10 cellular contexts compared by ENCODE assay signal in the genomic region with DNA sequence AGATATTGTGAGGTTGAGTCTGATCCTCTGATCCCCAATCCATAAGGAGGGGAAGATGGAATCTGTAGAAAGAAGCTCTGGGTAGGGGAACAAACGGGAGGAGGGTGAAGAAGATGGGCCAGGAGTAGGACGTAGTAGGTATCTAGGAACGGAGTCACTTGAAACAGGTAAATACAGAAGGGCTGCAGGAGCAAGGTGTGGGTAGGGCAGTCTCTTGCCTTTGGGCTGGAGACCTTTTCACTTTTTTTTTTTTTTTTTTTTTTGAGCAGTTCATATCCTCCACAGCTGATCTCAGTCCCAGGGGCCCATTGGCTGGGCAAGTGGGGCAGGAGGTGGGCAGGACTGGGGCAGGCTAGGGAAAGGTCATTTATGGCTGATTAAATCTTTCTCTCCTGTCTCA. TPM values are rescaled to one million over a fixed set of nuclear protein-coding genes. Genes with fewer than 3 reads are reported as not detected.
A peak's percentile ranks its signal among the peaks of the same experiment; 100 is the strongest.
DNase-seq lines count a peak whose midpoint lies in the region; TF ChIP-seq lines count a peak whose summit lies in the region.
"Had no signal": no experiment of that assay in that cellular context is flagged by ENCODE, and none has a peak within 500 bp of the region (broad histone marks: within the 10 kb centered on the region; RNA-seq: fewer than 3 reads in every experiment).

No MANE protein-coding gene starts in this region.

- H3K4me2 ChIP-seq in neural progenitor cell = peak overlapping the region; percentile 95

- peak overlapping the region in 7 of 8 donors; percentile 6 to 100 (median 100) for H3K27ac Mint-ChIP-seq in CD8-positive, alpha-beta memory T cell
- no peak overlapping the region for H3K27ac Mint-ChIP-seq in neural progenitor cell

- no peak for TF ChIP-seq CTCF in dorsolateral prefrontal cortex (IDR thresholded peaks at IDR 0.05 in 54 of 56, conservative IDR thresholded peaks at IDR 0.05 in 2 of 56; ENCODE audit: low read depth in 1 of 56, partially characterized antibody in 56 of 56)
- TF ChIP-seq CTCF in neural progenitor cell (IDR thresholded peaks at IDR 0.05) = no peak

- no peaks in the 10 kb centered on the region for H3K27me3 ChIP-seq in CD8-positive, alpha-beta memory T cell (ENCODE audit: insufficient read depth, low read length, poor library complexity, severe bottlenecking)
- no peaks in the 10 kb centered on the region for H3K27me3 ChIP-seq in MG63
- no peaks in the 10 kb centered on the region for H3K27me3 ChIP-seq in dorsolateral prefrontal cortex
- H3K27me3 ChIP-seq in neural progenitor cell = no peaks in the 10 kb centered on the region

- peaks cover 6% of the 10 kb centered on the region for H3K36me3 ChIP-seq in CD8-positive, alpha-beta memory T cell (ENCODE audit: insufficient read depth, low read length)
- H3K36me3 ChIP-seq in MG63 = 0 out of 2 replicates have a peak, but pooled peaks cover 4% of the 10 kb centered on the region
- no peaks in the 10 kb centered on the region for H3K36me3 ChIP-seq in neural progenitor cell

- H3F3A ChIP-seq in neural progenitor cell (ENCODE audit: low read depth) = peaks cover 4% of the 10 kb centered on the region

- H3K4me1 ChIP-seq in CD8-positive, alpha-beta memory T cell (ENCODE audit: insufficient read depth, low read length) = peaks cover 27% of the 10 kb centered on the region
- H3K4me1 ChIP-seq in neural progenitor cell = peaks cover 7% of the 10 kb centered on the region

- H3K9me3 ChIP-seq in CD8-positive, alpha-beta memory T cell (ENCODE audit: low read length) = no peaks in the 10 kb centered on the region
- H3K9me3 ChIP-seq in MG63 (no peaks in the 10 kb centered on the region), neural progenitor cell (ENCODE audit: low read depth) (no peaks in the 10 kb centered on the region)

- intact Hi-C loops in dorsolateral prefrontal cortex (cut with DNase I) = loop anchor here (5.0 kb wide), 2 partner anchors 33 to 38 kb away; partner anchors contain the start of gene DMAC2 (in 1 of the 2)

- H3K9ac ChIP-seq in neural progenitor cell = peak overlapping the region; percentile 93

- POLR2A ChIA-PET in CD8-positive, alpha-beta memory T cell (lab: Charles Lee) = interaction anchor here (1.1 kb wide), 1 partner anchor 14 kb away, joined by 3 read pairs; no protein-coding TSS in a partner anchor

- peaks cover 42% of the 10 kb centered on the region for H3K79me2 ChIP-seq in neural progenitor cell (ENCODE audit: low read depth)

- H3K9me3 Mint-ChIP-seq in CD8-positive, alpha-beta memory T cell = no peaks in the 10 kb centered on the region
- H3K9me3 Mint-ChIP-seq in neural progenitor cell = no peaks in the 10 kb centered on the region

- H3K27ac ChIP-seq in CD8-positive, alpha-beta memory T cell (ENCODE audit: low read depth, low read length) = peak overlapping the region; percentile 91
- H3K27ac ChIP-seq in dorsolateral prefrontal cortex (no peak overlapping the region), neural progenitor cell (no peak overlapping the region)

- H3K4me3 Mint-ChIP-seq in CD8-positive, alpha-beta memory T cell = peak overlapping the region; percentile 87 to 98 (median 97)
- peak overlapping the region; percentile 98 for H3K4me3 Mint-ChIP-seq in neural progenitor cell

- H3K4me1 Mint-ChIP-seq in CD8-positive, alpha-beta memory T cell = peaks cover 46 to 65% (median 53%) of the 10 kb centered on the region in 3 donors
- peaks cover 26% of the 10 kb centered on the region for H3K4me1 Mint-ChIP-seq in neural progenitor cell

- no peaks in the 10 kb centered on the region for H3K27me3 Mint-ChIP-seq in CD8-positive, alpha-beta memory T cell
- peaks cover 8% of the 10 kb centered on the region for H3K27me3 Mint-ChIP-seq in neural progenitor cell (ENCODE audit: insufficient read depth, low read depth)

- peaks cover 5% of the 10 kb centered on the region for H4K20me1 ChIP-seq in neural progenitor cell (ENCODE audit: low read depth)

- DNase-seq in CD8-positive, alpha-beta memory T cell = no peak
- DNase-seq in MG63 (no peak), dorsolateral prefrontal cortex (no peak), neural progenitor cell (ENCODE audit: low spot score) (no peak), NCI-H446 (lab: John Stamatoyannopoulos, UW) (no peak), HCEC 1CT (no peak), DMS53 treated with DMSO at 0.1 percent for 48 hours (lab: John Stamatoyannopoulos, UW; ENCODE audit: unreplicated experiment) (no peak)
- DNase-seq in activated effector memory CD4-positive, alpha-beta T cell treated with Interleukin-2 at 50 U/mL for 16 hours = no peak
- DNase-seq: activated CD4-positive, alpha-beta T cell treated with anti-CD3 and anti-CD28 coated beads, Interleukin-2, amount 50 U/mL, for 48 hours; NCI-H69 had no signal

- peak overlapping the region; percentile 97 for H3K4me3 ChIP-seq in CD8-positive, alpha-beta memory T cell (ENCODE audit: low read length)
- H3K4me3 ChIP-seq in MG63 (peak overlapping the region; percentile 98), dorsolateral prefrontal cortex (peak overlapping the region in 45 of 59 donors; percentile 84 to 100 (median 97)), neural progenitor cell (peak overlapping the region; percentile 98)

- no peak overlapping the region for H2AFZ ChIP-seq in neural progenitor cell (replicated peaks)

- peaks cover 0 to 28% (median 0%) of the 10 kb centered on the region in 3 donors for H3K36me3 Mint-ChIP-seq in CD8-positive, alpha-beta memory T cell
- H3K36me3 Mint-ChIP-seq in neural progenitor cell = peaks cover 2% of the 10 kb centered on the region

- CTCF ChIA-PET in CD8-positive, alpha-beta memory T cell (lab: Charles Lee) = no interaction called here

RNA-seq across cellular contexts. Expression of gene BCKDHA, which starts 1.5 kb away (rescaled TPM):
- total RNA-seq in CD8-positive, alpha-beta memory T cell = 10 to 100 TPM; 18.5 to 23.5 TPM
- polyA plus RNA-seq in CD8-positive, alpha-beta memory T cell = 52.1 TPM
- 22.0 and 58.6 TPM in 2 replicates for total RNA-seq in MG63 (2014; rRNA removed; shearing (Covaris generic); ENCODE audit: low replicate concordance)
- 10 to 100 TPM in 118 of 120 experiments, 1 to 10 TPM in 2; 7.7 to 38.9 (median 20.1) TPM for total RNA-seq in dorsolateral prefrontal cortex
- 25.7 and 62.8 TPM in 2 replicates for total RNA-seq in neural progenitor cell (ENCODE audit: low replicate concordance)

RNA-seq across cellular contexts. Expression of gene EXOSC5, which starts 1.9 kb away (rescaled TPM):
- 10 to 100 TPM; 48.5 to 52.3 TPM for total RNA-seq in CD8-positive, alpha-beta memory T cell
- polyA plus RNA-seq in CD8-positive, alpha-beta memory T cell = 49.5 TPM
- total RNA-seq in MG63 (2014; rRNA removed; shearing (Covaris generic); ENCODE audit: low replicate concordance) = 64.6 and 95.3 TPM in 2 replicates
- total RNA-seq in dorsolateral prefrontal cortex (10 to 100 TPM; 11.5 to 29.1 (median 18.2) TPM), neural progenitor cell (ENCODE audit: low replicate concordance) (10.3 and 26.0 TPM in 2 replicates)

RNA-seq across cellular contexts. Expression of gene TMEM91, which starts 22.8 kb away (rescaled TPM):
- 1 to 10 TPM; 2.6 to 3.8 TPM for total RNA-seq in CD8-positive, alpha-beta memory T cell
- 3.7 TPM for polyA plus RNA-seq in CD8-positive, alpha-beta memory T cell
- 0.64 and 1.5 TPM in 2 replicates for total RNA-seq in MG63 (2014; rRNA removed; shearing (Covaris generic); ENCODE audit: low replicate concordance)
- total RNA-seq in dorsolateral prefrontal cortex = 10 to 100 TPM in 118 of 120 experiments, 1 to 10 TPM in 2; 8.6 to 26.9 (median 16.5) TPM
- 4.5 and 10.7 TPM in 2 replicates for total RNA-seq in neural progenitor cell (ENCODE audit: low replicate concordance)

RNA-seq across cellular contexts. Expression of gene B3GNT8, which starts 28.1 kb away (rescaled TPM):
- total RNA-seq in CD8-positive, alpha-beta memory T cell = under 1 TPM; 0.66 to 0.91 TPM
- 11.1 TPM for polyA plus RNA-seq in CD8-positive, alpha-beta memory T cell
- not detected in 2 replicates for total RNA-seq in MG63 (2014; rRNA removed; shearing (Covaris generic); ENCODE audit: low replicate concordance)
- total RNA-seq in dorsolateral prefrontal cortex = 1 to 10 TPM in 25 of 120 experiments, under 1 TPM in 64, not detected in 31; 0.19 to 2.9 (median 0.75) TPM
- total RNA-seq in neural progenitor cell (ENCODE audit: low replicate concordance) = 1.3 TPM in 1 of 2 replicates, not detected in the other

RNA-seq across cellular contexts. Expression of gene B9D2, which starts 35.1 kb away (rescaled TPM):
- 1 to 10 TPM; 8.5 to 9.7 TPM for total RNA-seq in CD8-positive, alpha-beta memory T cell
- polyA plus RNA-seq in CD8-positive, alpha-beta memory T cell = 15.4 TPM
- total RNA-seq in MG63 (2014; rRNA removed; shearing (Covaris generic); ENCODE audit: low replicate concordance) = 2.4 and 31.0 TPM in 2 replicates
- 10 to 100 TPM in 4 of 120 experiments, 1 to 10 TPM in 116; 3.0 to 12.9 (median 6.6) TPM for total RNA-seq in dorsolateral prefrontal cortex
- 2.5 and 5.5 TPM in 2 replicates for total RNA-seq in neural progenitor cell (ENCODE audit: low replicate concordance)
